1 cellular context compared by ENCODE assay signal in the genomic region with DNA sequence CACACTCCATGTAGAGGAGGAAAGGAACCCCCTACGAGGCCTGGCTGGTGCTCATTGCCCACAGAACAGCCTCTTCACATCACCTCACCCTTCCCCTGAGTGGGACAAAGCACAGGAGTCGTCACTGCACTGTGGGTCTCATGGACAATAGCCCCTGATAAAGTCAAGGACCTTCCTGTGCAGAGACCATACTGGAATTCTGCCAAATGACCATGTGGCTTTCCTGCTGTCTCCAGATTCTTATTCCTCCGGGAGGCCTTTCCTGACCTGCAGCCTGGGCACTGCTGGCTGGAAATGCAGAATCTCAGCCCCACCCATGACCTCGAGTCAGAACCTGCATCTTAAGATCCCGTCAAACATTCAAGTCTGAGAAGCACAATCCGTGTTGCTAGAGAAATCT.
TF ChIP-seq lines count a peak whose summit lies in the region.

No MANE protein-coding gene starts in this region.

TF ChIP-seq in SK-N-SH, 30 proteins besides CTCF, POLR2A, EP300 and RAD21 (continued from another document):
- TF ChIP-seq, protein P1, sequence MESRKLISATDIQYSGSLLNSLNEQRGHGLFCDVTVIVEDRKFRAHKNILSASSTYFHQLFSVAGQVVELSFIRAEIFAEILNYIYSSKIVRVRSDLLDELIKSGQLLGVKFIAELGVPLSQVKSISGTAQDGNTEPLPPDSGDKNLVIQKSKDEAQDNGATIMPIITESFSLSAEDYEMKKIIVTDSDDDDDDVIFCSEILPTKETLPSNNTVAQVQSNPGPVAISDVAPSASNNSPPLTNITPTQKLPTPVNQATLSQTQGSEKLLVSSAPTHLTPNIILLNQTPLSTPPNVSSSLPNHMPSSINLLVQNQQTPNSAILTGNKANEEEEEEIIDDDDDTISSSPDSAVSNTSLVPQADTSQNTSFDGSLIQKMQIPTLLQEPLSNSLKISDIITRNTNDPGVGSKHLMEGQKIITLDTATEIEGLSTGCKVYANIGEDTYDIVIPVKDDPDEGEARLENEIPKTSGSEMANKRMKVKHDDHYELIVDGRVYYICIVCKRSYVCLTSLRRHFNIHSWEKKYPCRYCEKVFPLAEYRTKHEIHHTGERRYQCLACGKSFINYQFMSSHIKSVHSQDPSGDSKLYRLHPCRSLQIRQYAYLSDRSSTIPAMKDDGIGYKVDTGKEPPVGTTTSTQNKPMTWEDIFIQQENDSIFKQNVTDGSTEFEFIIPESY (IDR thresholded peaks at IDR 0.05; ENCODE audit: borderline replicate concordance, low read depth), result no peak
- TF ChIP-seq RFX5 (IDR thresholded peaks at IDR 0.05; ENCODE audit: low read length) (no peak), POLR2AphosphoS5 (IDR thresholded peaks at IDR 0.05; ENCODE audit: low read depth, low read length) (peak; percentile 36; the same call in 1 of the 2 replicates), NRF1 (IDR thresholded peaks at IDR 0.05; ENCODE audit: low read depth, low read length) (no peak), MXI1 (IDR thresholded peaks at IDR 0.05; ENCODE audit: low read depth, low read length) (peak; percentile 93), TEAD4 (IDR thresholded peaks at IDR 0.05; ENCODE audit: borderline replicate concordance, insufficient read depth) (no peak), EZH2phosphoT487 (IDR thresholded peaks at IDR 0.05; ENCODE audit: borderline replicate concordance, low read depth) (no peak), YY1 (IDR thresholded peaks at IDR 0.05; ENCODE audit: low read depth) (no peak), TCF12 (IDR thresholded peaks at IDR 0.05) (peak; percentile 39; the same call in 1 of the 2 replicates), ELF1 (IDR thresholded peaks at IDR 0.05) (no peak), RCOR1 (IDR thresholded peaks at IDR 0.05; ENCODE audit: low read length) (no peak; the same call in 1 of the 2 replicates), GABPA (IDR thresholded peaks at IDR 0.05; ENCODE audit: low read depth) (no peak), CHD2 (IDR thresholded peaks at IDR 0.05; ENCODE audit: low read length, partially characterized antibody) (peak; percentile 67), GATA2 (CRISPR knock-in tag; IDR thresholded peaks at IDR 0.05) (peak; percentile 37; the same call in 1 of the 2 replicates), NFIC (IDR thresholded peaks at IDR 0.05; ENCODE audit: borderline replicate concordance) (peak; percentile 27; the same call in 1 of the 2 replicates), TAF1 (IDR thresholded peaks at IDR 0.05; ENCODE audit: borderline replicate concordance, low read depth, low read length) (no peak), MEF2A (IDR thresholded peaks at IDR 0.05; ENCODE audit: borderline replicate concordance, low read depth) (no peak)
- TF ChIP-seq, protein P2, sequence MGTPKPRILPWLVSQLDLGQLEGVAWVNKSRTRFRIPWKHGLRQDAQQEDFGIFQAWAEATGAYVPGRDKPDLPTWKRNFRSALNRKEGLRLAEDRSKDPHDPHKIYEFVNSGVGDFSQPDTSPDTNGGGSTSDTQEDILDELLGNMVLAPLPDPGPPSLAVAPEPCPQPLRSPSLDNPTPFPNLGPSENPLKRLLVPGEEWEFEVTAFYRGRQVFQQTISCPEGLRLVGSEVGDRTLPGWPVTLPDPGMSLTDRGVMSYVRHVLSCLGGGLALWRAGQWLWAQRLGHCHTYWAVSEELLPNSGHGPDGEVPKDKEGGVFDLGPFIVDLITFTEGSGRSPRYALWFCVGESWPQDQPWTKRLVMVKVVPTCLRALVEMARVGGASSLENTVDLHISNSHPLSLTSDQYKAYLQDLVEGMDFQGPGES (IDR thresholded peaks at IDR 0.05; ENCODE audit: low read depth, low read length), result no peak
- TF ChIP-seq, protein P3, sequence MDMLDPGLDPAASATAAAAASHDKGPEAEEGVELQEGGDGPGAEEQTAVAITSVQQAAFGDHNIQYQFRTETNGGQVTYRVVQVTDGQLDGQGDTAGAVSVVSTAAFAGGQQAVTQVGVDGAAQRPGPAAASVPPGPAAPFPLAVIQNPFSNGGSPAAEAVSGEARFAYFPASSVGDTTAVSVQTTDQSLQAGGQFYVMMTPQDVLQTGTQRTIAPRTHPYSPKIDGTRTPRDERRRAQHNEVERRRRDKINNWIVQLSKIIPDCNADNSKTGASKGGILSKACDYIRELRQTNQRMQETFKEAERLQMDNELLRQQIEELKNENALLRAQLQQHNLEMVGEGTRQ (IDR thresholded peaks at IDR 0.05; ENCODE audit: borderline replicate concordance, low read depth, low read length), result no peak
- TF ChIP-seq, protein P4, sequence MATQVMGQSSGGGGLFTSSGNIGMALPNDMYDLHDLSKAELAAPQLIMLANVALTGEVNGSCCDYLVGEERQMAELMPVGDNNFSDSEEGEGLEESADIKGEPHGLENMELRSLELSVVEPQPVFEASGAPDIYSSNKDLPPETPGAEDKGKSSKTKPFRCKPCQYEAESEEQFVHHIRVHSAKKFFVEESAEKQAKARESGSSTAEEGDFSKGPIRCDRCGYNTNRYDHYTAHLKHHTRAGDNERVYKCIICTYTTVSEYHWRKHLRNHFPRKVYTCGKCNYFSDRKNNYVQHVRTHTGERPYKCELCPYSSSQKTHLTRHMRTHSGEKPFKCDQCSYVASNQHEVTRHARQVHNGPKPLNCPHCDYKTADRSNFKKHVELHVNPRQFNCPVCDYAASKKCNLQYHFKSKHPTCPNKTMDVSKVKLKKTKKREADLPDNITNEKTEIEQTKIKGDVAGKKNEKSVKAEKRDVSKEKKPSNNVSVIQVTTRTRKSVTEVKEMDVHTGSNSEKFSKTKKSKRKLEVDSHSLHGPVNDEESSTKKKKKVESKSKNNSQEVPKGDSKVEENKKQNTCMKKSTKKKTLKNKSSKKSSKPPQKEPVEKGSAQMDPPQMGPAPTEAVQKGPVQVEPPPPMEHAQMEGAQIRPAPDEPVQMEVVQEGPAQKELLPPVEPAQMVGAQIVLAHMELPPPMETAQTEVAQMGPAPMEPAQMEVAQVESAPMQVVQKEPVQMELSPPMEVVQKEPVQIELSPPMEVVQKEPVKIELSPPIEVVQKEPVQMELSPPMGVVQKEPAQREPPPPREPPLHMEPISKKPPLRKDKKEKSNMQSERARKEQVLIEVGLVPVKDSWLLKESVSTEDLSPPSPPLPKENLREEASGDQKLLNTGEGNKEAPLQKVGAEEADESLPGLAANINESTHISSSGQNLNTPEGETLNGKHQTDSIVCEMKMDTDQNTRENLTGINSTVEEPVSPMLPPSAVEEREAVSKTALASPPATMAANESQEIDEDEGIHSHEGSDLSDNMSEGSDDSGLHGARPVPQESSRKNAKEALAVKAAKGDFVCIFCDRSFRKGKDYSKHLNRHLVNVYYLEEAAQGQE (IDR thresholded peaks at IDR 0.05; ENCODE audit: low read depth, low read length), result no peak
- TF ChIP-seq, protein P5, sequence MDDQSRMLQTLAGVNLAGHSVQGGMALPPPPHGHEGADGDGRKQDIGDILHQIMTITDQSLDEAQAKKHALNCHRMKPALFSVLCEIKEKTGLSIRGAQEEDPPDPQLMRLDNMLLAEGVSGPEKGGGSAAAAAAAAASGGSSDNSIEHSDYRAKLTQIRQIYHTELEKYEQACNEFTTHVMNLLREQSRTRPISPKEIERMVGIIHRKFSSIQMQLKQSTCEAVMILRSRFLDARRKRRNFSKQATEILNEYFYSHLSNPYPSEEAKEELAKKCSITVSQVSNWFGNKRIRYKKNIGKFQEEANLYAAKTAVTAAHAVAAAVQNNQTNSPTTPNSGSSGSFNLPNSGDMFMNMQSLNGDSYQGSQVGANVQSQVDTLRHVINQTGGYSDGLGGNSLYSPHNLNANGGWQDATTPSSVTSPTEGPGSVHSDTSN (IDR thresholded peaks at IDR 0.05), result no peak
